Comparison of ENCODE assay signal across 32 cellular contexts in the genomic region with DNA sequence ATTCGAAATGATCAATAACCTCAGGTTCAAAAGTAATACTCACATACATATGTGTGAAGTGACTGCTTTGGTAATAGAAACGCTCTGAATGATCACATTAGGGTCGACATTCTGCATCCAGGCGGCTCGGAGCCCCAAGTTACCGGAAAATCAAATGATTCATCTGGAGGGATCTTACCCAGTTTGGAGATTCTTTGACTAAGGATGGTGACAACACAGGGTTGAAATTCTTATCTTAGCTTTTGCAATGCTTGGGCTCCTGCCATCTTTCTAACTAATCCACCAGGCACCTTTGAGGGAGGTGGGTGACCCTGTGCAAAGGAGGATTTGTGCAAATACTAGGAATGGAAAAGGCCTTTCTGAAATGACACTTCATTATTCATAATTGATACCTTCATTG. TPM values are rescaled to one million over a fixed set of nuclear protein-coding genes. Genes with fewer than 3 reads are reported as not detected.
"Had no signal": no experiment of that assay in that cellular context is flagged by ENCODE, and none has a peak within 500 bp of the region (broad histone marks: within the 10 kb centered on the region; RNA-seq: fewer than 3 reads in every experiment).

No MANE protein-coding gene starts in this region.

- FAIRE-seq: colon, endometrium, endothelial cell of umbilical vein had no signal

- DNase-seq: activated CD4-positive, alpha-beta memory T cell treated with anti-CD3 and anti-CD28 coated beads, Interleukin-2, amount 10 ng/mL, durations not matched to agents 7 days and 5 days; activated CD4-positive, alpha-beta T cell treated with anti-CD3 and anti-CD28 coated beads for 36 hours; activated CD4-positive, alpha-beta T cell treated with anti-CD3 and anti-CD28 coated beads, Interleukin-2, amount 10 ng/mL, durations not matched to agents 24 days and 14 days; activated CD4-positive, CD25-positive, alpha-beta regulatory T cell; activated CD4-positive, CD25-positive, alpha-beta regulatory T cell treated with anti-CD3 and anti-CD28 coated beads, Interleukin-2, amount 50 U/mL, for 72 hours; activated CD8-positive, alpha-beta memory T cell treated with anti-CD3 and anti-CD28 coated beads, Interleukin-2, amount 50 U/mL, for 48 hours; activated gamma-delta T cell; activated naive CD4-positive, alpha-beta T cell; activated naive CD4-positive, alpha-beta T cell treated with anti-CD3 and anti-CD28 coated beads, Interleukin-2, amount 50 U/mL, for 16 hours; activated T-cell treated with anti-CD3 and anti-CD28 coated beads for 4 hours; activated T-cell treated with anti-CD3 and anti-CD28 coated beads, Interleukin-2, amount 50 U/mL, for 24 hours; activated T-cell treated with anti-CD3 and anti-CD28 coated beads, Interleukin-2, amount 50 U/mL, for 72 hours; amniotic stem cell; anterior cingulate cortex; body of pancreas; caudate nucleus; effector CD8-positive, alpha-beta T cell; esophagus squamous epithelium; foreskin melanocyte; heart right ventricle; T-helper 1 cell; T-helper 17 cell; T1000 had no signal

- H3K27ac ChIP-seq: body of pancreas, epithelial cell of prostate, esophagus squamous epithelium, gastroesophageal sphincter, heart right ventricle had no signal

- ATAC-seq: activated CD4-positive, alpha-beta T cell treated with anti-CD3 and anti-CD28 coated beads for 36 hours; activated T-cell treated with anti-CD3 and anti-CD28 coated beads, Interleukin-2, amount 50 U/mL, for 72 hours; body of pancreas; gastroesophageal sphincter; heart right ventricle; T-helper 17 cell had no signal

- H3K36me3 ChIP-seq: esophagus squamous epithelium, gastroesophageal sphincter, heart right ventricle had no signal

- H3K4me3 ChIP-seq: body of pancreas, esophagus squamous epithelium, gastroesophageal sphincter, heart right ventricle had no signal

RNA-seq across cellular contexts. Expression of a gene that starts 10.8 kb away (rescaled TPM):
- total RNA-seq: activated CD4-positive, alpha-beta memory T cell treated with anti-CD3 and anti-CD28 coated beads, Interleukin-2, amount 10 ng/mL, durations not matched to agents 7 days and 5 days; activated CD4-positive, alpha-beta T cell treated with anti-CD3 and anti-CD28 coated beads for 36 hours; activated CD4-positive, alpha-beta T cell treated with anti-CD3 and anti-CD28 coated beads, Interleukin-2, amount 10 ng/mL, durations not matched to agents 24 days and 14 days; activated T-cell treated with anti-CD3 and anti-CD28 coated beads, Interleukin-2, amount 50 U/mL, for 72 hours; body of pancreas; esophagus squamous epithelium; fibroblast of lung; fibroblast of villous mesenchyme; gastroesophageal sphincter; T-helper 17 cell had no signal
- polyA plus RNA-seq: adipose tissue, esophagus had no signal
